ENCODE assay signal across 21 cellular contexts in the genomic region with DNA sequence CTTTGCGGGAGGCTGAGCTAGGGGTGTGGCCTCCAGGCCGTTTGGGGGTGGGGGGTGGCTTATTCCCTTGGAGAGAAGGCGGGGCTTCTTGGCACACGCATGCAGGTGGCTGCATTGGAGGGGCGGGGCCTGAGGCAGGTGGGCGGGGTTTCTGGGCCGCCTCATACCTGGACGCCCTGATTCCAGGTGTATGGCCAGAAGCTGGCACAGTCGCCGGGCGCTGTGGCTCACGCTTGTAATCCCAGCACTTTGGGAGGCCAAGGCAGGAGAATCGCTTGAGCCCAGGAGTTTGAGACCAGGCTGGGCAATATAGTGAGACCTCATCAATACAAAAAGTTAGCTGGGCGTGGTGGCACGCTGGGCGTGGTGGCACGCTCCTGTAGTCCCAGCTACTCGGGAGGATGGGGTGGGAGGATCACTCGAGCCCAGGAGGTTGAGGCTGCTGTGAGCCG. TPM values are rescaled to one million over a fixed set of nuclear protein-coding genes. Genes with fewer than 3 reads are reported as not detected.
"Had no signal": no experiment of that assay in that cellular context is flagged by ENCODE, and none has a peak within 500 bp of the region (broad histone marks: within the 10 kb centered on the region; RNA-seq: fewer than 3 reads in every experiment).

No MANE protein-coding gene starts in this region.

- H3K27me3 ChIP-seq: adrenal gland, hepatocyte, testis, upper lobe of right lung had no signal

- H3K4me3 ChIP-seq: adrenal gland, hepatocyte, lower lobe of right lung, stomach, testis, upper lobe of right lung had no signal

- H3K36me3 ChIP-seq: adrenal gland, upper lobe of right lung had no signal

- H3K27me3 Mint-ChIP-seq: T-cell had no signal

- ATAC-seq: lower lobe of right lung, sciatic nerve, upper lobe of right lung had no signal

- H3K9me3 Mint-ChIP-seq: activated T-helper 2 cell treated with anti-CD3 and anti-CD28 coated beads, Interferon-gamma antibody, Interleukin-2, Interleukin-4, amounts not matched to agents 10 μg/mL and 5 μg/mL and 100 μg/mL, durations not matched to agents 14 hours and 24 hours and 36 hours; mesothelial cell of epicardium; neural crest cell; T-cell had no signal

- H3K27ac Mint-ChIP-seq: activated T-helper 2 cell treated with anti-CD3 and anti-CD28 coated beads, Interferon-gamma antibody, Interleukin-2, Interleukin-4, amounts not matched to agents 10 μg/mL and 5 μg/mL and 100 μg/mL, durations not matched to agents 14 hours and 24 hours and 36 hours; mesothelial cell of epicardium; T-cell had no signal

- H3K4me1 ChIP-seq: adrenal gland, lower lobe of right lung, testis, upper lobe of right lung had no signal

- H3K9me3 ChIP-seq: adrenal gland, lower lobe of right lung, stomach, testis, upper lobe of right lung had no signal

- H3K36me3 Mint-ChIP-seq: mesothelial cell of epicardium had no signal

- H3K4me3 Mint-ChIP-seq: mesothelial cell of epicardium, neural crest cell, T-cell had no signal

- DNase-seq: activated CD4-positive, alpha-beta T cell treated with anti-CD3 and anti-CD28 coated beads for 1 hour; activated CD4-positive, alpha-beta T cell treated with anti-CD3 and anti-CD28 coated beads, Interleukin-2, amount 50 U/mL, for 4 hours; activated T-cell treated with anti-CD3 and anti-CD28 coated beads, Interleukin-2, amount 50 U/mL, for 1 hour; erythroblast; lower lobe of right lung; stimulated activated CD4-positive, alpha-beta T cell treated with anti-CD3 and anti-CD28 coated beads, Interleukin-1b, Interleukin-23, amount 100 ng/mL, for 48 hours; stomach; T-cell; T1000; testis; upper lobe of right lung had no signal

- H3K27ac ChIP-seq: adrenal gland, hepatocyte, lower lobe of right lung, stomach, testis, upper lobe of right lung had no signal

RNA-seq across cellular contexts. Expression of a gene that starts 26.4 kb away (rescaled TPM):
- total RNA-seq: activated T-helper 2 cell treated with anti-CD3 and anti-CD28 coated beads, Interferon-gamma antibody, Interleukin-2, Interleukin-4, amounts not matched to agents 10 μg/mL and 5 μg/mL and 100 μg/mL, durations not matched to agents 14 hours and 24 hours and 36 hours; adrenal gland; chondrocyte; dermis microvascular lymphatic vessel endothelial cell; hepatocyte; lower lobe of right lung; mesothelial cell of epicardium; neural crest cell; osteocyte; pulmonary artery endothelial cell; sciatic nerve; stomach; T-cell; testis; upper lobe of right lung had no signal
